10 cellular contexts compared by ENCODE assay signal in genomic region chr4:3387943-3388348, GRCh38. TPM values are rescaled to one million over a fixed set of nuclear protein-coding genes. Genes with fewer than 3 reads are reported as not detected.
DNase-seq lines count a peak whose midpoint lies in the region; ATAC-seq, FAIRE-seq and TF ChIP-seq lines count a peak whose summit lies in the region.
"Had no signal": no experiment of that assay in that cellular context is flagged by ENCODE, and none has a peak within 500 bp of the region (broad histone marks: within the 10 kb centered on the region; RNA-seq: fewer than 3 reads in every experiment).

No MANE protein-coding gene starts in this region.

- no peaks in the 10 kb centered on the region for H3K9me3 Mint-ChIP-seq in osteocyte (ENCODE audit: unreplicated experiment)

- peak overlapping the region; percentile 62 for H3K4me3 Mint-ChIP-seq in osteocyte (ENCODE audit: unreplicated experiment)

- H3K4me3 ChIP-seq in foreskin fibroblast (ENCODE audit: low read depth in 1 of 2, low read length in 2 of 2): peak overlapping the region; percentile 26 to 49

- DNase-seq in GM04504 (ENCODE audit: low read depth) (peak; percentile 42), RCC 7860 (ENCODE audit: low spot score) (peak; percentile 96), foreskin fibroblast (peak; percentile 48 to 68), osteocyte (ENCODE audit: extremely low spot score, unreplicated experiment) (no peak), NCI-H187 treated with DMSO at 0.1 percent for 48 hours (lab: John Stamatoyannopoulos, UW) (no peak), NCI-H1048 (lab: John Stamatoyannopoulos, UW) (no peak), frontal cortex (ENCODE audit: low spot score in 2 of 2) (no peak)

- peak; percentile 35 for ATAC-seq in HG02623 (IDR thresholded peaks at IDR 0.05; ENCODE audit: unreplicated experiment)

- peak; percentile 96 for FAIRE-seq in RCC 7860 (lab: Jason Lieb, UNC)
- no peak for FAIRE-seq in frontal cortex (lab: Jason Lieb, UNC)

- H3K27me3 Mint-ChIP-seq in osteocyte (ENCODE audit: unreplicated experiment): no peaks in the 10 kb centered on the region

- H3K4me1 Mint-ChIP-seq in osteocyte (ENCODE audit: unreplicated experiment): peaks cover 47% of the 10 kb centered on the region

- TF ChIP-seq CTCF in foreskin fibroblast (IDR thresholded peaks at IDR 0.05; ENCODE audit: low read depth, low read length) (no peak), osteocyte (IDR thresholded peaks at IDR 0.05) (no peak)

- peak overlapping the region; percentile 92 for H3K27ac Mint-ChIP-seq in osteocyte (ENCODE audit: unreplicated experiment)

- no peaks in the 10 kb centered on the region for H3K36me3 Mint-ChIP-seq in osteocyte (ENCODE audit: unreplicated experiment)

RNA-seq across cellular contexts. Expression of gene HGFAC, which starts 53.8 kb away (rescaled TPM):
- total RNA-seq in osteocyte (0.50 and 0.54 TPM in 2 replicates), frontal cortex (1.6 TPM)
- total RNA-seq: NCI-H460, pulmonary artery endothelial cell had no signal

Comparison
In these comparisons a context has a peak if more than half of its experiments do, and no peak if none do; other contexts are left out.
1. DNase-seq: peak in GM04504 (single experiment), RCC 7860 (single experiment) and foreskin fibroblast (2 of 2); none in osteocyte (single experiment), NCI-H187 treated with DMSO at 0.1 percent for 48 hours (single experiment), NCI-H1048 (single experiment) and frontal cortex (0 of 2).